Comparison of ENCODE assay signal across 1 cellular context in genomic region chr22:31661851-31662667, GRCh38.
A peak's percentile ranks its signal among the peaks of the same experiment; 100 is the strongest.
TF ChIP-seq lines count a peak whose summit lies in the region.

Gene PISD, minus strand, starts transcription at chr22:31662215. Its CDS starts 7 bp downstream, at chr22:31662208.

TF ChIP-seq in HepG2, 621 proteins besides CTCF, POLR2A, EP300 and RAD21 (continued from another document and continues in another):
- peak; percentile 45; the same call in 1 of the 2 replicates for TF ChIP-seq SRY (CRISPR knock-in tag; IDR thresholded peaks at IDR 0.05)
- TF ChIP-seq DMAP1 (CRISPR knock-in tag; IDR thresholded peaks at IDR 0.05) = peak; percentile 84; the same call in 1 of the 2 replicates
- TF ChIP-seq GLMP (CRISPR knock-in tag; IDR thresholded peaks at IDR 0.05; ENCODE audit: borderline replicate concordance) = no peak
- peak; percentile 75; the same call in 1 of the 2 replicates for TF ChIP-seq THAP8 (CRISPR knock-in tag; IDR thresholded peaks at IDR 0.05; ENCODE audit: borderline replicate concordance)
- TF ChIP-seq KDM5B (CRISPR knock-in tag; IDR thresholded peaks at IDR 0.05; ENCODE audit: borderline replicate concordance) = no peak; the same call in 1 of the 2 replicates
- TF ChIP-seq GATAD1 (CRISPR knock-in tag; IDR thresholded peaks at IDR 0.05) = peak; percentile 98
- TF ChIP-seq ZHX2 (IDR thresholded peaks at IDR 0.05; ENCODE audit: low read depth) = peak; percentile 92
- no peak for TF ChIP-seq ZHX2 (CRISPR knock-in tag; IDR thresholded peaks at IDR 0.05; ENCODE audit: borderline replicate concordance)
- TF ChIP-seq TARDBP (CRISPR knock-in tag; IDR thresholded peaks at IDR 0.05) = 0 out of 2 replicates have a peak, but pooled peaks have one; percentile 50
- no peak for TF ChIP-seq ONECUT2 (CRISPR knock-in tag; IDR thresholded peaks at IDR 0.05)
- no peak for TF ChIP-seq ZNF20 (CRISPR knock-in tag; IDR thresholded peaks at IDR 0.05)
- no peak; the same call in 1 of the 2 replicates for TF ChIP-seq ZSCAN29 (CRISPR knock-in tag; conservative IDR thresholded peaks at IDR 0.05)
- 0 out of 2 replicates have a peak, but pooled peaks have one; percentile 54 for TF ChIP-seq PAX8 (CRISPR knock-in tag; IDR thresholded peaks at IDR 0.05; ENCODE audit: borderline replicate concordance)
- peak; percentile 79 for TF ChIP-seq GFI1 (CRISPR knock-in tag; IDR thresholded peaks at IDR 0.05; ENCODE audit: borderline replicate concordance)
- TF ChIP-seq ZNF841 (CRISPR knock-in tag; IDR thresholded peaks at IDR 0.05; ENCODE audit: borderline replicate concordance) = no peak
- TF ChIP-seq SMC3 (IDR thresholded peaks at IDR 0.05; ENCODE audit: low read length) = no peak
- TF ChIP-seq ZNF256 (CRISPR knock-in tag; conservative IDR thresholded peaks at IDR 0.05) = 0 out of 2 replicates have a peak, but pooled peaks have one; percentile 17
- no peak for TF ChIP-seq ZFP82 (CRISPR knock-in tag; IDR thresholded peaks at IDR 0.05; ENCODE audit: borderline replicate concordance)
- 0 out of 2 replicates have a peak, but pooled peaks have one; percentile 22 for TF ChIP-seq SNAPC2 (CRISPR knock-in tag; IDR thresholded peaks at IDR 0.05)
- peak; percentile 67; the same call in 1 of the 2 replicates for TF ChIP-seq PAXIP1 (CRISPR knock-in tag; conservative IDR thresholded peaks at IDR 0.05)
- peak; percentile 64; the same call in 1 of the 2 replicates for TF ChIP-seq GATA4 (IDR thresholded peaks at IDR 0.05; ENCODE audit: borderline replicate concordance, low read depth)
- TF ChIP-seq ZFP1 (CRISPR knock-in tag; IDR thresholded peaks at IDR 0.05) = peak; percentile 60
- TF ChIP-seq HNF1B (CRISPR knock-in tag; IDR thresholded peaks at IDR 0.05) = peak; percentile 78; the same call in 1 of the 2 replicates
- TF ChIP-seq CAMTA2 (CRISPR knock-in tag; IDR thresholded peaks at IDR 0.05; ENCODE audit: borderline replicate concordance) = no peak
- TF ChIP-seq KAT8 (CRISPR knock-in tag; IDR thresholded peaks at IDR 0.05) = peak; percentile 97
- TF ChIP-seq MEIS2 (CRISPR knock-in tag; IDR thresholded peaks at IDR 0.05) = peak; percentile 15; the same call in 1 of the 2 replicates
- TF ChIP-seq NFKBIZ (CRISPR knock-in tag; IDR thresholded peaks at IDR 0.05) = peak; percentile 37; the same call in 1 of the 2 replicates
- no peak for TF ChIP-seq KDM4B (CRISPR knock-in tag; IDR thresholded peaks at IDR 0.05)
- TF ChIP-seq ZNF550 (CRISPR knock-in tag; IDR thresholded peaks at IDR 0.05; ENCODE audit: borderline replicate concordance) = no peak
- TF ChIP-seq ZNF160 (CRISPR knock-in tag; IDR thresholded peaks at IDR 0.05) = no peak
- TF ChIP-seq ERF (CRISPR knock-in tag; IDR thresholded peaks at IDR 0.05) = peak; percentile 79
- no peak for TF ChIP-seq SMAD1 (CRISPR knock-in tag; IDR thresholded peaks at IDR 0.05; ENCODE audit: borderline replicate concordance, low read depth)
- no peak for TF ChIP-seq HES4 (CRISPR knock-in tag; IDR thresholded peaks at IDR 0.05; ENCODE audit: borderline replicate concordance)
- TF ChIP-seq ZNF101 (CRISPR knock-in tag; IDR thresholded peaks at IDR 0.05; ENCODE audit: borderline replicate concordance, low read depth) = no peak
- no peak for TF ChIP-seq TERF1 (CRISPR knock-in tag; IDR thresholded peaks at IDR 0.05)
- no peak for TF ChIP-seq FOXA1 (IDR thresholded peaks at IDR 0.05)
- TF ChIP-seq FOXA1 (CRISPR knock-in tag; IDR thresholded peaks at IDR 0.05) = peak; percentile 1; the same call in 1 of the 2 replicates
- TF ChIP-seq RFX5 (IDR thresholded peaks at IDR 0.05; ENCODE audit: low read depth, low read length) = peak; percentile 74
- TF ChIP-seq ZBTB46 (CRISPR knock-in tag; IDR thresholded peaks at IDR 0.05; ENCODE audit: borderline replicate concordance) = no peak
- peak; percentile 53; the same call in 1 of the 2 replicates for TF ChIP-seq HNRNPL (IDR thresholded peaks at IDR 0.05; ENCODE audit: low read depth, low read length)
- peak; percentile 81 for TF ChIP-seq HDAC2 (CRISPR knock-in tag; IDR thresholded peaks at IDR 0.05)
- TF ChIP-seq ZBTB25 (CRISPR knock-in tag; IDR thresholded peaks at IDR 0.05) = no peak
- no peak; the same call in 1 of the 2 replicates for TF ChIP-seq KLF11 (CRISPR knock-in tag; IDR thresholded peaks at IDR 0.05)
- no peak for TF ChIP-seq ZNF3 (CRISPR knock-in tag; IDR thresholded peaks at IDR 0.05)
- peak; percentile 45; the same call in 1 of the 2 replicates for TF ChIP-seq ZNF768 (CRISPR knock-in tag; IDR thresholded peaks at IDR 0.05)
- no peak for TF ChIP-seq NCOR1 (IDR thresholded peaks at IDR 0.05; ENCODE audit: borderline replicate concordance, low read length)
- TF ChIP-seq MIER2 (CRISPR knock-in tag; IDR thresholded peaks at IDR 0.05) = no peak; the same call in 1 of the 2 replicates
- peak; percentile 84; the same call in 1 of the 2 replicates for TF ChIP-seq IRF9 (CRISPR knock-in tag; IDR thresholded peaks at IDR 0.05; ENCODE audit: borderline replicate concordance)
- peak; percentile 80 for TF ChIP-seq SALL1 (CRISPR knock-in tag; IDR thresholded peaks at IDR 0.05)
- TF ChIP-seq ZNF34 (CRISPR knock-in tag; IDR thresholded peaks at IDR 0.05; ENCODE audit: borderline replicate concordance) = no peak
